10 cellular contexts compared by ENCODE assay signal in genomic region chr1:2213576-2214505, GRCh38. TPM values are rescaled to one million over a fixed set of nuclear protein-coding genes. Genes with fewer than 3 reads are reported as not detected.
DNase-seq lines count a peak whose midpoint lies in the region; ATAC-seq and TF ChIP-seq lines count a peak whose summit lies in the region.
"Had no signal": no experiment of that assay in that cellular context is flagged by ENCODE, and none has a peak within 500 bp of the region (broad histone marks: within the 10 kb centered on the region; RNA-seq: fewer than 3 reads in every experiment).

No MANE protein-coding gene starts in this region.

- 8 to 17% (median 11%) methylated on average over 27 to 32 of the region's 32 CpGs for WGBS in ovary, 3 donors

- intact Hi-C loops in Right ventricle myocardium superior (cut with DNase I) (no loop called here), ovary (cut with DNase I) (loop anchor here in 1 of 4 donors (2.0 kb wide), 1 partner anchor 17 kb away; no protein-coding TSS in a partner anchor)

- no peaks in the 10 kb centered on the region for H3K36me3 ChIP-seq in ovary

- POLR2A ChIA-PET in AG04450 (lab: Yijun Ruan, JAX) = interaction anchor here (0.6 to 1.4 kb wide), 3 partner anchors 11 to 178 kb away, joined by 3 read pairs; partner anchors contain the start of genes MORN1 and RER1

- CTCF ChIA-PET in AG04450 (lab: Charles Lee) = interaction anchor here (1.0 to 1.4 kb wide), 2 partner anchors 11 to 19 kb away, joined by 3 read pairs; partner anchors contain the start of gene FAAP20

- H3K4me1 ChIP-seq in ovary (ENCODE audit: insufficient read depth) = peaks cover 24% of the 10 kb centered on the region

- peak; percentile 78 for TF ChIP-seq EP300 in ovary (IDR thresholded peaks at IDR 0.05)

- peak; percentile 76 for ATAC-seq in Right ventricle myocardium superior (ENCODE audit: poor library complexity)

- H3K9me3 ChIP-seq in AG04450 (ENCODE audit: control insufficient read depth, insufficient read depth, low read length) (no peaks in the 10 kb centered on the region; the same call in none of the 2 replicates), ovary (no peaks in the 10 kb centered on the region)

- peak; percentile 87 for TF ChIP-seq POLR2A in ovary (IDR thresholded peaks at IDR 0.05)

- DNase-seq in AG04450 (ENCODE audit: low read depth, low spot score) = no peak
- DNase-seq in Right ventricle myocardium superior = peak; percentile 93
- peak; percentile 92 to 94 (median 93) for DNase-seq in ovary
- no peak for DNase-seq in activated CD4-positive, CD25-positive, alpha-beta regulatory T cell treated with anti-CD3 and anti-CD28 coated beads, Interleukin-2, amount 50 U/mL, for 72 hours
- DNase-seq in activated CD8-positive, alpha-beta memory T cell treated with anti-CD3 and anti-CD28 coated beads, Interleukin-2, amount 50 U/mL, for 4 hours = no peak
- DNase-seq in GM20000 (ENCODE audit: low spot score) = no peak
- DNase-seq in activated CD8-positive, alpha-beta memory T cell treated with anti-CD3 and anti-CD28 coated beads for 24 hours = no peak
- DNase-seq: foreskin melanocyte, MM.1S had no signal

- H3K27ac ChIP-seq in AG04450 (ENCODE audit: low read depth, low read length) = peak overlapping the region; percentile 98
- peak overlapping the region; percentile 95 for H3K27ac ChIP-seq in angular gyrus (ENCODE audit: low read depth, low read length)
- H3K27ac ChIP-seq in ovary = peak overlapping the region; percentile 96 to 99

- H3K4me3 ChIP-seq in AG04450 (ENCODE audit: low read depth, low read length) = no peak overlapping the region
- H3K4me3 ChIP-seq in ovary = peak overlapping the region; percentile 36

- H3K27me3 ChIP-seq in AG04450 (ENCODE audit: control insufficient read depth, insufficient read depth, low read length) (no peaks in the 10 kb centered on the region), ovary (no peaks in the 10 kb centered on the region)

- no peak for TF ChIP-seq CTCF in AG04450 (IDR thresholded peaks at IDR 0.05; ENCODE audit: low read depth, low read length)
- no peak for TF ChIP-seq CTCF in ovary (IDR thresholded peaks at IDR 0.05)
- TF ChIP-seq CTCF in GM20000 (IDR thresholded peaks at IDR 0.05; ENCODE audit: extremely low read depth, missing control alignments) = no peak

RNA-seq across cellular contexts. Expression of gene SKI, which starts 14.3 kb away (rescaled TPM):
- polyA plus RNA-seq in AG04450 (2011; rRNA removed) = 6.7 and 9.0 TPM in 2 replicates
- polyA minus RNA-seq in AG04450 (2011; rRNA and poly(A)+ RNA removed) = 6.7 and 9.0 TPM in 2 replicates
- 35.1 TPM for total RNA-seq in Right ventricle myocardium superior
- total RNA-seq in ovary = 100 to 1,000 TPM in 3 of 7 donors, 10 to 100 TPM in 4; 27.8 to 109 (median 84.3) TPM
- polyA plus RNA-seq in ovary = 10 to 100 TPM; 36.3 to 47.0 TPM

RNA-seq across cellular contexts. Expression of gene FAAP20, which starts 19.3 kb away (rescaled TPM):
- polyA plus RNA-seq in AG04450 (2011; rRNA removed) (9.7 and 12.6 TPM in 2 replicates), ovary (10 to 100 TPM in 1 of 2 donors, 1 to 10 TPM in 1; 3.4 to 69.2 TPM)
- polyA minus RNA-seq in AG04450 (2011; rRNA and poly(A)+ RNA removed) = 4.9 and 5.7 TPM in 2 replicates
- total RNA-seq in Right ventricle myocardium superior (38.7 TPM), ovary (10 to 100 TPM; 32.7 to 96.1 (median 61.7) TPM)

Comparison
In these comparisons a context has a peak if more than half of its experiments do, and no peak if none do; other contexts are left out.
1. DNase-seq: peak in Right ventricle myocardium superior (single experiment) and ovary (5 of 5); none in AG04450 (single experiment), activated CD4-positive, CD25-positive, alpha-beta regulatory T cell treated with anti-CD3 and anti-CD28 coated beads, Interleukin-2, amount 50 U/mL, for 72 hours (single experiment), activated CD8-positive, alpha-beta memory T cell treated with anti-CD3 and anti-CD28 coated beads, Interleukin-2, amount 50 U/mL, for 4 hours (single experiment), GM20000 (single experiment) and activated CD8-positive, alpha-beta memory T cell treated with anti-CD3 and anti-CD28 coated beads for 24 hours (single experiment).
2. Peak in every context shown above with its lines, with median percentiles within 50 percentile points of each other: H3K27ac ChIP-seq.